ENCODE assay signal across 10 cellular contexts in the genomic region with DNA sequence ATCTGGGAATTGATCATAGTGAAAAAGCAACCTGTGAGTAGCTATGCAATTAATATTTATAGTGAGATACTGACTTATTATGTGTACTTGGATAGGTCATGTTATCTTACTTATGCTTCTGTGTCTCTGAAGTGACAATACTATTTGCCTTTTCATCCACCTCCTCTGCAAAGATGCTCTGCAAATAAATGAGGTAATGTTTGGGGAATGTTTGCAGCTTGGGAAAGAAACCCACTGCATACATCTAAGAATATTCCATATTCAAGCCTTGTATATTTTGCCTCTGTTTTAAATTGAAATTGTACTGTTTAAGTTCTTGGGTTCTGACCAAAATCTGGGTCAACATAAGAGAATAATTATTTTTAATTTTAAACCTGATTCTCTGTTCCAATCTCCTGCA.
A peak's percentile ranks its signal among the peaks of the same experiment; 100 is the strongest.
DNase-seq lines count a peak whose midpoint lies in the region; ATAC-seq, FAIRE-seq and TF ChIP-seq lines count a peak whose summit lies in the region.
"Had no signal": no experiment of that assay in that cellular context is flagged by ENCODE, and none has a peak within 500 bp of the region (broad histone marks: within the 10 kb centered on the region; RNA-seq: fewer than 3 reads in every experiment).

No MANE protein-coding gene starts in this region.

- intact Hi-C loops in heart right ventricle (cut with DNase I) (loop anchor here in 7 of 10 donors (1.0 to 10.0 kb wide), 11 partner anchors 50 to 302 kb away; no protein-coding TSS in a partner anchor), Right ventricle myocardium inferior (cut with DNase I) (loop anchor here (2.0 to 10.0 kb wide), 4 partner anchors 100 to 296 kb away; no protein-coding TSS in a partner anchor), uterus (cut with DNase I; ENCODE audit: low total_unique reads) (no loop called here)

- H3K4me3 ChIP-seq in heart right ventricle (peak overlapping the region in 9 of 10 donors; percentile 53 to 69 (median 65)), uterus (peak overlapping the region; percentile 29 to 38)

- no peaks in the 10 kb centered on the region for H3K36me3 ChIP-seq in heart right ventricle
- no peaks in the 10 kb centered on the region for H3K36me3 ChIP-seq in uterus

- no peak for DNase-seq in heart right ventricle
- DNase-seq in Right ventricle myocardium inferior (ENCODE audit: missing footprints), result no peak
- no peak for DNase-seq in WTC11 (ENCODE audit: low spot score)
- DNase-seq in kidney tubule cell (ENCODE audit: low spot score), result peak; percentile 61
- DNase-seq in uterus, result no peak
- no peak for DNase-seq in HFFc6
- DNase-seq in T-helper 9 cell, result no peak
- DNase-seq in H54 (ENCODE audit: insufficient read length, low spot score), result no peak
- DNase-seq: CD4-positive, alpha-beta memory T cell had no signal

- H3K27me3 ChIP-seq in heart right ventricle (peaks cover 0 to 40% (median 0%) of the 10 kb centered on the region in 7 donors), uterus (peaks cover 0 to 20% of the 10 kb centered on the region in 2 donors)

- H3K27ac Mint-ChIP-seq in WTC11, result peak overlapping the region; percentile 94
- no peak overlapping the region for H3K27ac Mint-ChIP-seq in HFFc6
- H3K27ac Mint-ChIP-seq: CD4-positive, alpha-beta memory T cell; IgD-negative memory B cell had no signal

- POLR2A ChIA-PET in WTC11 (lab: Charles Lee), result no interaction called here

- H3K9me3 Mint-ChIP-seq in WTC11, result no peaks in the 10 kb centered on the region
- no peaks in the 10 kb centered on the region for H3K9me3 Mint-ChIP-seq in HFFc6

- H3K36me3 Mint-ChIP-seq in WTC11, result no peaks in the 10 kb centered on the region
- no peaks in the 10 kb centered on the region for H3K36me3 Mint-ChIP-seq in HFFc6 (ENCODE audit: low read depth)
- H3K36me3 Mint-ChIP-seq: IgD-negative memory B cell had no signal

- H3K4me1 Mint-ChIP-seq in WTC11 (peaks cover 64% of the 10 kb centered on the region), HFFc6 (ENCODE audit: low read depth) (no peaks in the 10 kb centered on the region)
- H3K4me1 Mint-ChIP-seq: CD4-positive, alpha-beta memory T cell; IgD-negative memory B cell had no signal

- H3K27ac ChIP-seq in heart right ventricle (peak overlapping the region in 9 of 10 donors; percentile 71 to 91 (median 84)), uterus (no peak overlapping the region)

- FAIRE-seq in H54 (lab: Jason Lieb, UNC), result no peak

- no peaks in the 10 kb centered on the region for H3K9me3 ChIP-seq in heart right ventricle
- H3K9me3 ChIP-seq in uterus, result no peaks in the 10 kb centered on the region

- CTCF ChIA-PET in WTC11 (lab: Charles Lee), result interaction anchor here (0.7 kb wide), 1 partner anchor 169 kb away, joined by 3 read pairs; no protein-coding TSS in a partner anchor

- H3K27me3 Mint-ChIP-seq in WTC11 (ENCODE audit: low read depth) (peaks cover 9% of the 10 kb centered on the region; the same call in 1 of the 2 replicates), HFFc6 (ENCODE audit: insufficient read depth) (peaks cover 3% of the 10 kb centered on the region)

- H3K4me3 Mint-ChIP-seq in WTC11, result peak overlapping the region; percentile 81
- no peak overlapping the region for H3K4me3 Mint-ChIP-seq in HFFc6
- H3K4me3 Mint-ChIP-seq: CD4-positive, alpha-beta memory T cell had no signal

- TF ChIP-seq CTCF in heart right ventricle (IDR thresholded peaks at IDR 0.05), result no peak
- no peak for TF ChIP-seq CTCF in WTC11 (IDR thresholded peaks at IDR 0.05)
- TF ChIP-seq CTCF in uterus (IDR thresholded peaks at IDR 0.05), result no peak
- no peak for TF ChIP-seq CTCF in HFFc6 (IDR thresholded peaks at IDR 0.05)

- TF ChIP-seq POLR2A in uterus (IDR thresholded peaks at IDR 0.05), result no peak
- no peak for TF ChIP-seq POLR2A in H54 (IDR thresholded peaks at IDR 0.05; ENCODE audit: low read depth, low read length)

- peaks cover 0 to 28% (median 10%) of the 10 kb centered on the region in 9 donors for H3K4me1 ChIP-seq in heart right ventricle
- H3K4me1 ChIP-seq in uterus, result no peaks in the 10 kb centered on the region

- ATAC-seq in heart right ventricle (no peak), Right ventricle myocardium inferior (no peak), WTC11 (no peak)

TF ChIP-seq in WTC11, 78 proteins besides CTCF, POLR2A, EP300 and RAD21 (continues in another document):
- TF ChIP-seq FOXP1 (CRISPR knock-in tag; IDR thresholded peaks at IDR 0.05; ENCODE audit: borderline replicate concordance), result no peak
- TF ChIP-seq, protein P1, sequence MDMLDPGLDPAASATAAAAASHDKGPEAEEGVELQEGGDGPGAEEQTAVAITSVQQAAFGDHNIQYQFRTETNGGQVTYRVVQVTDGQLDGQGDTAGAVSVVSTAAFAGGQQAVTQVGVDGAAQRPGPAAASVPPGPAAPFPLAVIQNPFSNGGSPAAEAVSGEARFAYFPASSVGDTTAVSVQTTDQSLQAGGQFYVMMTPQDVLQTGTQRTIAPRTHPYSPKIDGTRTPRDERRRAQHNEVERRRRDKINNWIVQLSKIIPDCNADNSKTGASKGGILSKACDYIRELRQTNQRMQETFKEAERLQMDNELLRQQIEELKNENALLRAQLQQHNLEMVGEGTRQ (CRISPR knock-in tag; IDR thresholded peaks at IDR 0.05), result no peak
- TF ChIP-seq, protein P2, sequence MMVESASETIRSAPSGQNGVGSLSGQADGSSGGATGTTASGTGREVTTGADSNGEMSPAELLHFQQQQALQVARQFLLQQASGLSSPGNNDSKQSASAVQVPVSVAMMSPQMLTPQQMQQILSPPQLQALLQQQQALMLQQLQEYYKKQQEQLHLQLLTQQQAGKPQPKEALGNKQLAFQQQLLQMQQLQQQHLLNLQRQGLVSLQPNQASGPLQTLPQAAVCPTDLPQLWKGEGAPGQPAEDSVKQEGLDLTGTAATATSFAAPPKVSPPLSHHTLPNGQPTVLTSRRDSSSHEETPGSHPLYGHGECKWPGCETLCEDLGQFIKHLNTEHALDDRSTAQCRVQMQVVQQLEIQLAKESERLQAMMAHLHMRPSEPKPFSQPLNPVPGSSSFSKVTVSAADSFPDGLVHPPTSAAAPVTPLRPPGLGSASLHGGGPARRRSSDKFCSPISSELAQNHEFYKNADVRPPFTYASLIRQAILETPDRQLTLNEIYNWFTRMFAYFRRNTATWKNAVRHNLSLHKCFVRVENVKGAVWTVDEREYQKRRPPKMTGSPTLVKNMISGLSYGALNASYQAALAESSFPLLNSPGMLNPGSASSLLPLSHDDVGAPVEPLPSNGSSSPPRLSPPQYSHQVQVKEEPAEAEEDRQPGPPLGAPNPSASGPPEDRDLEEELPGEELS (CRISPR knock-in tag; IDR thresholded peaks at IDR 0.05), result no peak
- no peak for TF ChIP-seq PRRX2 (CRISPR knock-in tag; IDR thresholded peaks at IDR 0.05)
- TF ChIP-seq, protein P3, sequence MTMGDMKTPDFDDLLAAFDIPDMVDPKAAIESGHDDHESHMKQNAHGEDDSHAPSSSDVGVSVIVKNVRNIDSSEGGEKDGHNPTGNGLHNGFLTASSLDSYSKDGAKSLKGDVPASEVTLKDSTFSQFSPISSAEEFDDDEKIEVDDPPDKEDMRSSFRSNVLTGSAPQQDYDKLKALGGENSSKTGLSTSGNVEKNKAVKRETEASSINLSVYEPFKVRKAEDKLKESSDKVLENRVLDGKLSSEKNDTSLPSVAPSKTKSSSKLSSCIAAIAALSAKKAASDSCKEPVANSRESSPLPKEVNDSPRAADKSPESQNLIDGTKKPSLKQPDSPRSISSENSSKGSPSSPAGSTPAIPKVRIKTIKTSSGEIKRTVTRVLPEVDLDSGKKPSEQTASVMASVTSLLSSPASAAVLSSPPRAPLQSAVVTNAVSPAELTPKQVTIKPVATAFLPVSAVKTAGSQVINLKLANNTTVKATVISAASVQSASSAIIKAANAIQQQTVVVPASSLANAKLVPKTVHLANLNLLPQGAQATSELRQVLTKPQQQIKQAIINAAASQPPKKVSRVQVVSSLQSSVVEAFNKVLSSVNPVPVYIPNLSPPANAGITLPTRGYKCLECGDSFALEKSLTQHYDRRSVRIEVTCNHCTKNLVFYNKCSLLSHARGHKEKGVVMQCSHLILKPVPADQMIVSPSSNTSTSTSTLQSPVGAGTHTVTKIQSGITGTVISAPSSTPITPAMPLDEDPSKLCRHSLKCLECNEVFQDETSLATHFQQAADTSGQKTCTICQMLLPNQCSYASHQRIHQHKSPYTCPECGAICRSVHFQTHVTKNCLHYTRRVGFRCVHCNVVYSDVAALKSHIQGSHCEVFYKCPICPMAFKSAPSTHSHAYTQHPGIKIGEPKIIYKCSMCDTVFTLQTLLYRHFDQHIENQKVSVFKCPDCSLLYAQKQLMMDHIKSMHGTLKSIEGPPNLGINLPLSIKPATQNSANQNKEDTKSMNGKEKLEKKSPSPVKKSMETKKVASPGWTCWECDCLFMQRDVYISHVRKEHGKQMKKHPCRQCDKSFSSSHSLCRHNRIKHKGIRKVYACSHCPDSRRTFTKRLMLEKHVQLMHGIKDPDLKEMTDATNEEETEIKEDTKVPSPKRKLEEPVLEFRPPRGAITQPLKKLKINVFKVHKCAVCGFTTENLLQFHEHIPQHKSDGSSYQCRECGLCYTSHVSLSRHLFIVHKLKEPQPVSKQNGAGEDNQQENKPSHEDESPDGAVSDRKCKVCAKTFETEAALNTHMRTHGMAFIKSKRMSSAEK (CRISPR knock-in tag; IDR thresholded peaks at IDR 0.05; ENCODE audit: borderline replicate concordance), result no peak
- TF ChIP-seq, protein P4, sequence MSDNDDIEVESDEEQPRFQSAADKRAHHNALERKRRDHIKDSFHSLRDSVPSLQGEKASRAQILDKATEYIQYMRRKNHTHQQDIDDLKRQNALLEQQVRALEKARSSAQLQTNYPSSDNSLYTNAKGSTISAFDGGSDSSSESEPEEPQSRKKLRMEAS (CRISPR knock-in tag; IDR thresholded peaks at IDR 0.05), result no peak
- TF ChIP-seq TP53 (CRISPR knock-in tag; IDR thresholded peaks at IDR 0.05), result no peak
- TF ChIP-seq RORB (CRISPR knock-in tag; IDR thresholded peaks at IDR 0.05), result no peak
- TF ChIP-seq, protein P5, sequence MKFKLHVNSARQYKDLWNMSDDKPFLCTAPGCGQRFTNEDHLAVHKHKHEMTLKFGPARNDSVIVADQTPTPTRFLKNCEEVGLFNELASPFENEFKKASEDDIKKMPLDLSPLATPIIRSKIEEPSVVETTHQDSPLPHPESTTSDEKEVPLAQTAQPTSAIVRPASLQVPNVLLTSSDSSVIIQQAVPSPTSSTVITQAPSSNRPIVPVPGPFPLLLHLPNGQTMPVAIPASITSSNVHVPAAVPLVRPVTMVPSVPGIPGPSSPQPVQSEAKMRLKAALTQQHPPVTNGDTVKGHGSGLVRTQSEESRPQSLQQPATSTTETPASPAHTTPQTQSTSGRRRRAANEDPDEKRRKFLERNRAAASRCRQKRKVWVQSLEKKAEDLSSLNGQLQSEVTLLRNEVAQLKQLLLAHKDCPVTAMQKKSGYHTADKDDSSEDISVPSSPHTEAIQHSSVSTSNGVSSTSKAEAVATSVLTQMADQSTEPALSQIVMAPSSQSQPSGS (CRISPR knock-in tag; IDR thresholded peaks at IDR 0.05; ENCODE audit: borderline replicate concordance, low read depth), result no peak
- no peak for TF ChIP-seq ETV6 (CRISPR knock-in tag; IDR thresholded peaks at IDR 0.05)

Comparison
In these comparisons a context has a peak if more than half of its experiments do, and no peak if none do; other contexts are left out.
1. H3K27ac ChIP-seq: peak in heart right ventricle (9 of 10); none in uterus (0 of 2).